In genomic region chr17:51153210-51154072, GRCh38 we compare ENCODE assay signal across 8 cellular contexts. TPM values are rescaled to one million over a fixed set of nuclear protein-coding genes. Genes with fewer than 3 reads are reported as not detected.
A peak's percentile ranks its signal among the peaks of the same experiment; 100 is the strongest.
DNase-seq lines count a peak whose midpoint lies in the region; TF ChIP-seq lines count a peak whose summit lies in the region.

TSS of gene NME1 (plus strand) at chr17:51153559. CDS start at chr17:51155655, 2,096 bp downstream.

- H3K36me3 ChIP-seq in Caco-2 (ENCODE audit: control insufficient read depth, insufficient read depth, low read length), result no peaks in the 10 kb centered on the region; the same call in 1 of the 2 replicates
- no peaks in the 10 kb centered on the region for H3K36me3 ChIP-seq in endocrine pancreas (ENCODE audit: control insufficient read depth, insufficient read depth, low read length)
- peaks cover 4 to 25% of the 10 kb centered on the region in 2 experiments for H3K36me3 ChIP-seq in mesenchymal stem cell (ENCODE audit: control insufficient read depth in 1 of 2, insufficient read depth in 2 of 2, low read depth in 1 of 2, low read length in 2 of 2)

- peak within 1 kb of the TSS in 1 of 2 experiments; percentile 92 for H3K23ac ChIP-seq in mesenchymal stem cell (ENCODE audit: low read length in 2 of 2)

- H3K18ac ChIP-seq in mesenchymal stem cell (ENCODE audit: low read depth in 1 of 2, low read length in 2 of 2), result peak within 1 kb of the TSS; percentile 77 to 88

- H3K79me1 ChIP-seq in mesenchymal stem cell (replicated peaks; ENCODE audit: low read length, poor library complexity, severe bottlenecking), result peaks cover 4% of the 10 kb centered on the region

- POLR2A ChIA-PET in Caco-2 (lab: Charles Lee), result interaction anchor here (0.7 to 2.5 kb wide), 5 partner anchors 8 to 109 kb away, joined by 3 to 42 read pairs (median 3); partner anchors contain the start of genes NME2 and SPAG9
- POLR2A ChIA-PET in activated CD8-positive, alpha-beta memory T cell treated with anti-CD3 and anti-CD28 coated beads for 36 hours (lab: Charles Lee), result interaction anchor here (0.6 to 1.4 kb wide), 9 partner anchors 9 to 288 kb away, joined by 3 to 11 read pairs (median 5); partner anchors contain the start of genes NME2, SPAG9 and TOB1

- H3K4ac ChIP-seq in mesenchymal stem cell (ENCODE audit: low read depth in 1 of 2, low read length in 2 of 2), result peak within 1 kb of the TSS; percentile 24 to 94

- H3K4me1 ChIP-seq in Caco-2, result peaks cover 9% of the 10 kb centered on the region
- peaks cover 5% of the 10 kb centered on the region for H3K4me1 ChIP-seq in endocrine pancreas (ENCODE audit: control insufficient read depth, insufficient read depth, low read length)
- H3K4me1 ChIP-seq in mesenchymal stem cell (ENCODE audit: control insufficient read depth, insufficient read depth, low read depth, low read length), result peaks cover 6% of the 10 kb centered on the region

- H2AK5ac ChIP-seq in mesenchymal stem cell (ENCODE audit: low read length, severe bottlenecking), result peak within 1 kb of the TSS; percentile 54

- BruUV-seq in Caco-2 (replicated peaks; lab: Mats Ljungman, UMichigan), result TSS peak; percentile 54

- WGBS in mesenchymal stem cell, result under 1% methylated on average over 60 of the region's 60 CpGs

- H3K9ac ChIP-seq in endocrine pancreas (ENCODE audit: control insufficient read depth, insufficient read depth, low read length), result peak within 1 kb of the TSS; percentile 67
- H3K9ac ChIP-seq in mesenchymal stem cell (ENCODE audit: low read length), result peak within 1 kb of the TSS; percentile 92

- H2BK120ac ChIP-seq in mesenchymal stem cell (ENCODE audit: low read depth, low read length), result peak within 1 kb of the TSS; percentile 42

- no peak within 1 kb of the TSS for H3K27ac Mint-ChIP-seq in Caco-2 (ENCODE audit: unreplicated experiment)

- H3K27me3 Mint-ChIP-seq in Caco-2 (ENCODE audit: insufficient read depth, unreplicated experiment), result no peaks in the 10 kb centered on the region

- DNase-seq in Caco-2 (peak; percentile 98 to 99), GM20000 (ENCODE audit: low spot score) (peak; percentile 91), HT-29 (ENCODE audit: low spot score) (peak; percentile 98), mesenchymal stem cell (peak; percentile 100)
- peak; percentile 92 for DNase-seq in NK-92 treated with Interleukin-12 subunit alpha and Interleukin-12 subunit beta, amount 100 ng/mL, for 24 hours (lab: John Stamatoyannopoulos, UW)
- DNase-seq in stimulated activated CD8-positive, alpha-beta memory T cell treated with anti-CD3 and anti-CD28 coated beads, Interleukin-12 subunit alpha, Interleukin-12 subunit beta, amount 100 ng/mL, for 4 hours (ENCODE audit: low read depth), result peak; percentile 95

- H3K27me3 ChIP-seq in Caco-2 (replicated peaks; ENCODE audit: control insufficient read depth, insufficient read depth, low read length) (no peaks in the 10 kb centered on the region), endocrine pancreas (ENCODE audit: control insufficient read depth, insufficient read depth, low read length) (no peaks in the 10 kb centered on the region), mesenchymal stem cell (ENCODE audit: control insufficient read depth in 1 of 2, insufficient read depth in 1 of 2, low read length in 2 of 2) (no peaks in the 10 kb centered on the region)

- no peak within 1 kb of the TSS for H2BK12ac ChIP-seq in mesenchymal stem cell (ENCODE audit: low read length in 2 of 2)

- peak; percentile 65 to 89 for TF ChIP-seq CTCF in Caco-2 (IDR thresholded peaks at IDR 0.05; ENCODE audit: insufficient read depth in 1 of 2, low read depth in 1 of 2, low read length in 1 of 2, severe bottlenecking in 1 of 2, unreplicated experiment in 1 of 2)
- TF ChIP-seq CTCF in GM20000 (IDR thresholded peaks at IDR 0.05; ENCODE audit: extremely low read depth, missing control alignments), result peak; percentile 79

- H2AFZ ChIP-seq in mesenchymal stem cell (ENCODE audit: low read depth, low read length), result peak within 1 kb of the TSS; percentile 80

- H3K27ac ChIP-seq in mesenchymal stem cell (ENCODE audit: low read length, poor library complexity, severe bottlenecking), result peak within 1 kb of the TSS; percentile 91

- H4K8ac ChIP-seq in mesenchymal stem cell (ENCODE audit: low read length), result peak within 1 kb of the TSS; percentile 94

- H3K4me3 ChIP-seq in Caco-2 (ENCODE audit: low read depth, low read length) (peak within 1 kb of the TSS; percentile 69), endocrine pancreas (ENCODE audit: control insufficient read depth, insufficient read depth, low read length) (peak within 1 kb of the TSS; percentile 82), mesenchymal stem cell (ENCODE audit: insufficient read depth in 1 of 2, low read depth in 1 of 2, low read length in 2 of 2) (peak within 1 kb of the TSS; percentile 90 to 98)

- CTCF ChIA-PET in Caco-2 (lab: Charles Lee), result interaction anchor here (0.6 to 2.3 kb wide), 21 partner anchors 9 to 301 kb away, joined by 3 to 20 read pairs (median 5); partner anchors contain the start of genes NME2 and SPAG9
- CTCF ChIA-PET in activated CD8-positive, alpha-beta memory T cell treated with anti-CD3 and anti-CD28 coated beads for 36 hours (lab: Charles Lee), result interaction anchor here (0.6 to 2.1 kb wide), 16 partner anchors 9 to 288 kb away, joined by 3 to 25 read pairs (median 3); partner anchors contain the start of genes NME2 and SPAG9

- intact Hi-C loops in Caco-2 (cut with micrococcal nuclease; ENCODE audit: unreplicated experiment), result loop anchor here (1.0 to 5.0 kb wide), 6 partner anchors 27 to 286 kb away; partner anchors contain the start of gene TOB1

- no peaks in the 10 kb centered on the region for H3K4me1 Mint-ChIP-seq in Caco-2 (ENCODE audit: low read depth, unreplicated experiment)

- H3K4me2 ChIP-seq in mesenchymal stem cell (ENCODE audit: low read length, poor library complexity, severe bottlenecking), result peak within 1 kb of the TSS; percentile 82

- H3K4me3 Mint-ChIP-seq in Caco-2 (ENCODE audit: unreplicated experiment), result no peak within 1 kb of the TSS

- peak within 1 kb of the TSS; percentile 82 for H4K91ac ChIP-seq in mesenchymal stem cell (ENCODE audit: low read length)

- H3K9me3 ChIP-seq in Caco-2, result no peaks in the 10 kb centered on the region
- H3K9me3 ChIP-seq in endocrine pancreas (ENCODE audit: control insufficient read depth, low read length), result no peaks in the 10 kb centered on the region
- H3K9me3 ChIP-seq in mesenchymal stem cell (ENCODE audit: control insufficient read depth, low read length), result no peaks in the 10 kb centered on the region

- peaks cover 29% of the 10 kb centered on the region for H3K36me3 Mint-ChIP-seq in Caco-2 (ENCODE audit: insufficient read depth, unreplicated experiment)

- peak within 1 kb of the TSS in 1 of 2 experiments; percentile 98 for H3K14ac ChIP-seq in mesenchymal stem cell (ENCODE audit: low read length in 2 of 2)

- no peak within 1 kb of the TSS for H2BK15ac ChIP-seq in mesenchymal stem cell (ENCODE audit: low read depth, poor library complexity, severe bottlenecking)

- no peaks in the 10 kb centered on the region for H3K9me3 Mint-ChIP-seq in Caco-2 (ENCODE audit: unreplicated experiment)

- peak within 1 kb of the TSS; percentile 66 for H2BK5ac ChIP-seq in mesenchymal stem cell (ENCODE audit: low read depth, low read length, poor library complexity, severe bottlenecking)

RNA-seq across cellular contexts. Expression of gene NME1, which starts in this region (rescaled TPM):
- total RNA-seq in Caco-2 (2022), result 278 and 336 TPM in 2 replicates
- total RNA-seq in HT-29 (2014; rRNA removed; shearing (Covaris generic)), result 237 and 256 TPM in 2 replicates
- total RNA-seq in activated CD8-positive, alpha-beta memory T cell treated with anti-CD3 and anti-CD28 coated beads for 36 hours, result 100 to 1,000 TPM; 450 to 454 TPM
- polyA plus RNA-seq in mesenchymal stem cell (2013, experiment 1 of 2), result 147 TPM
- polyA plus RNA-seq in mesenchymal stem cell (2013, experiment 2 of 2), result 158 TPM

Comparison
In these comparisons a context has a peak if more than half of its experiments do, and no peak if none do; other contexts are left out.
1. Peak in every context shown above with its lines: DNase-seq, H3K4me3 ChIP-seq and H3K27ac ChIP-seq.